ENCODE assay signal across 6 cellular contexts in the genomic region with DNA sequence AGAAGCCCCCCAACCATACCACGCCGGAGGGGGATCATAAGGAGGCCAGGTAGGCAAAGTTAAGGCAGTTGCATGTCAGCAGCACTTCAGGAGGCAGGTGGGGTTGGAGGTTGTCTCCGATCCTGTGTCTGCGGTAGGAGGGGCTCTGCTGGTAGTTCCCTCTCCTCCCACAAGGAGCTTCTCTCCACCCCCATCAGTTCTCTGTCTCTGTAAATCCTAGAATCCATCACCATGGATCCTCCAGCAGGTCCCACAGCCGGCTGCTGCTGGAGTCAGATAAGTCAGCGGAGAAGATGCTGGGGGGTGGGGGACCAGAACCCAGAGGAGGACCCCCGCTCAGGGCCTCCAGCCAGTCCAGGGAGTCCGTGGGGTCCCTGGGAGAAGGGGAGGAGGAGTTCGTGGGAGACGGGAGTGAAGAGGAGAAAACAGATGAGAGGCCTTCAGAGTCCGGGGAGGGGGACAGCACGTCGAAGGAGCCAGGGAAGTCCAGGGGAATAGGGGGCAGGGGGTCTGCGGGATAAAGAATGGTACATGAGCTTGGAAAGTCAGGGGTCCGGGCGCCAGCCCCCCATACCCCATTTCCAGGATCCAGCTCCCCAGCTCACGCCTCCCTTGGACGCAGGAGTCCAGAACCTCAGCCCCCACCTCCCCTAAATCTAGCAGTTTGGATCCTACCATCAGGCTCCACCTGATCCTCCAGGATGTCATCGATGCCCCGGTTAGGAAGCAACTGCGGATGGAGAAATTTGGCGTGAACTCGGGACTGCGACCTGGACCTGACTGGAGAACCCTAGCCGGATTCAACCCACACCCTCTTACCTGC. TPM values are rescaled to one million over a fixed set of nuclear protein-coding genes. Genes with fewer than 3 reads are reported as not detected.
DNase-seq lines count a peak whose midpoint lies in the region; ATAC-seq, FAIRE-seq and TF ChIP-seq lines count a peak whose summit lies in the region.

No MANE protein-coding gene starts in this region.

- H3K27ac Mint-ChIP-seq in activated CD4-positive, alpha-beta T cell treated with anti-CD3 and anti-CD28 coated beads, Interleukin-2, amount 10 ng/mL, durations not matched to agents 7 days and 5 days: peak overlapping the region; percentile 92
- H3K27ac Mint-ChIP-seq in brain (peak overlapping the region; percentile 21 to 97 (median 93)), neural crest cell (ENCODE audit: unreplicated experiment) (no peak overlapping the region)

- peaks cover 27% of the 10 kb centered on the region for H3K4me1 Mint-ChIP-seq in activated CD4-positive, alpha-beta T cell treated with anti-CD3 and anti-CD28 coated beads, Interleukin-2, amount 10 ng/mL, durations not matched to agents 7 days and 5 days
- H3K4me1 Mint-ChIP-seq in brain: peaks cover 52% of the 10 kb centered on the region
- peaks cover 31% of the 10 kb centered on the region for H3K4me1 Mint-ChIP-seq in neural crest cell

- no peak for DNase-seq in activated CD4-positive, alpha-beta T cell treated with anti-CD3 and anti-CD28 coated beads, Interleukin-2, amount 10 ng/mL, durations not matched to agents 7 days and 5 days
- no peak for DNase-seq in activated CD4-positive, alpha-beta T cell treated with anti-CD3 and anti-CD28 coated beads for 4 hours
- DNase-seq in neural crest cell (ENCODE audit: low read depth, low spot score) (no peak), GM19239 (ENCODE audit: insufficient read length, low spot score) (no peak)

- H3K4me3 Mint-ChIP-seq in activated CD4-positive, alpha-beta T cell treated with anti-CD3 and anti-CD28 coated beads, Interleukin-2, amount 10 ng/mL, durations not matched to agents 7 days and 5 days: peak overlapping the region; percentile 75
- H3K4me3 Mint-ChIP-seq in brain (peak overlapping the region; percentile 86 to 94 (median 90)), neural crest cell (peak overlapping the region; percentile 92)

- H3K9me3 Mint-ChIP-seq in activated CD4-positive, alpha-beta T cell treated with anti-CD3 and anti-CD28 coated beads, Interleukin-2, amount 10 ng/mL, durations not matched to agents 7 days and 5 days: no peaks in the 10 kb centered on the region
- peaks cover 0 to 17% (median 3%) of the 10 kb centered on the region in 5 experiments for H3K9me3 Mint-ChIP-seq in brain
- no peaks in the 10 kb centered on the region for H3K9me3 Mint-ChIP-seq in neural crest cell

- CTCF ChIA-PET in activated CD4-positive, alpha-beta T cell treated with anti-CD3 and anti-CD28 coated beads, Interleukin-2, amount 10 ng/mL, durations not matched to agents 7 days and 5 days (lab: Charles Lee): interaction anchor here (0.6 to 3.8 kb wide), 7 partner anchors 11 to 54 kb away, joined by 3 to 10 read pairs (median 7); no protein-coding TSS in a partner anchor

- H3K27me3 Mint-ChIP-seq in activated CD4-positive, alpha-beta T cell treated with anti-CD3 and anti-CD28 coated beads, Interleukin-2, amount 10 ng/mL, durations not matched to agents 7 days and 5 days: no peaks in the 10 kb centered on the region
- no peaks in the 10 kb centered on the region for H3K27me3 Mint-ChIP-seq in brain
- H3K27me3 Mint-ChIP-seq in neural crest cell (ENCODE audit: low read depth): peaks cover 4% of the 10 kb centered on the region

- no peak for FAIRE-seq in GM19239 (lab: Jason Lieb, UNC)

- TF ChIP-seq CTCF in brain (conservative IDR thresholded peaks at IDR 0.05) (peak in 1 of 2 experiments; percentile 57), neural crest cell (conservative IDR thresholded peaks at IDR 0.05) (peak; percentile 51)

- POLR2A ChIA-PET in activated CD4-positive, alpha-beta T cell treated with anti-CD3 and anti-CD28 coated beads, Interleukin-2, amount 10 ng/mL, durations not matched to agents 7 days and 5 days (lab: Charles Lee): no interaction called here

- ATAC-seq in GM19395 (IDR thresholded peaks at IDR 0.05; ENCODE audit: unreplicated experiment): no peak

- H3K36me3 Mint-ChIP-seq in activated CD4-positive, alpha-beta T cell treated with anti-CD3 and anti-CD28 coated beads, Interleukin-2, amount 10 ng/mL, durations not matched to agents 7 days and 5 days (ENCODE audit: low read depth): peaks cover 3% of the 10 kb centered on the region
- H3K36me3 Mint-ChIP-seq in brain (peaks cover 21% of the 10 kb centered on the region), neural crest cell (ENCODE audit: low read depth) (no peaks in the 10 kb centered on the region)

RNA-seq across cellular contexts. Expression of gene MAMSTR, which starts 6.3 kb away (rescaled TPM):
- 1 to 10 TPM; 1.1 to 1.5 TPM for total RNA-seq in activated CD4-positive, alpha-beta T cell treated with anti-CD3 and anti-CD28 coated beads, Interleukin-2, amount 10 ng/mL, durations not matched to agents 7 days and 5 days
- polyA plus RNA-seq in brain (ENCODE audit: insufficient read depth, low read depth, low replicate concordance): 3.6 TPM
- total RNA-seq in neural crest cell: 2.4 and 2.6 TPM in 2 replicates

RNA-seq across cellular contexts. Expression of gene FUT2, which starts 17.5 kb away (rescaled TPM):
- not detected for total RNA-seq in activated CD4-positive, alpha-beta T cell treated with anti-CD3 and anti-CD28 coated beads, Interleukin-2, amount 10 ng/mL, durations not matched to agents 7 days and 5 days
- 3.1 TPM for polyA plus RNA-seq in brain (ENCODE audit: insufficient read depth, low read depth, low replicate concordance)
- total RNA-seq in neural crest cell: not detected in 2 replicates

RNA-seq across cellular contexts. Expression of gene RASIP1, which starts 27.2 kb away (rescaled TPM):
- under 1 TPM; 0.31 to 0.50 TPM for total RNA-seq in activated CD4-positive, alpha-beta T cell treated with anti-CD3 and anti-CD28 coated beads, Interleukin-2, amount 10 ng/mL, durations not matched to agents 7 days and 5 days
- 4.7 TPM for polyA plus RNA-seq in brain (ENCODE audit: insufficient read depth, low read depth, low replicate concordance)
- total RNA-seq in neural crest cell: 0.59 and 1.0 TPM in 2 replicates

RNA-seq across cellular contexts. Expression of gene IZUMO1, which starts 33.5 kb away (rescaled TPM):
- total RNA-seq in activated CD4-positive, alpha-beta T cell treated with anti-CD3 and anti-CD28 coated beads, Interleukin-2, amount 10 ng/mL, durations not matched to agents 7 days and 5 days: under 1 TPM in 1 of 2 experiments, not detected in 1; 0.10 TPM
- polyA plus RNA-seq in brain (ENCODE audit: insufficient read depth, low read depth, low replicate concordance): 0.20 TPM
- 0.23 TPM in 1 of 2 replicates, not detected in the other for total RNA-seq in neural crest cell

RNA-seq across cellular contexts. Expression of gene FUT1, which starts 39.2 kb away (rescaled TPM):
- under 1 TPM; 0.10 to 0.23 TPM for total RNA-seq in activated CD4-positive, alpha-beta T cell treated with anti-CD3 and anti-CD28 coated beads, Interleukin-2, amount 10 ng/mL, durations not matched to agents 7 days and 5 days
- polyA plus RNA-seq in brain (ENCODE audit: insufficient read depth, low read depth, low replicate concordance): 7.9 TPM
- 0.51 and 0.59 TPM in 2 replicates for total RNA-seq in neural crest cell
